8 cellular contexts compared by ENCODE assay signal in the genomic region with DNA sequence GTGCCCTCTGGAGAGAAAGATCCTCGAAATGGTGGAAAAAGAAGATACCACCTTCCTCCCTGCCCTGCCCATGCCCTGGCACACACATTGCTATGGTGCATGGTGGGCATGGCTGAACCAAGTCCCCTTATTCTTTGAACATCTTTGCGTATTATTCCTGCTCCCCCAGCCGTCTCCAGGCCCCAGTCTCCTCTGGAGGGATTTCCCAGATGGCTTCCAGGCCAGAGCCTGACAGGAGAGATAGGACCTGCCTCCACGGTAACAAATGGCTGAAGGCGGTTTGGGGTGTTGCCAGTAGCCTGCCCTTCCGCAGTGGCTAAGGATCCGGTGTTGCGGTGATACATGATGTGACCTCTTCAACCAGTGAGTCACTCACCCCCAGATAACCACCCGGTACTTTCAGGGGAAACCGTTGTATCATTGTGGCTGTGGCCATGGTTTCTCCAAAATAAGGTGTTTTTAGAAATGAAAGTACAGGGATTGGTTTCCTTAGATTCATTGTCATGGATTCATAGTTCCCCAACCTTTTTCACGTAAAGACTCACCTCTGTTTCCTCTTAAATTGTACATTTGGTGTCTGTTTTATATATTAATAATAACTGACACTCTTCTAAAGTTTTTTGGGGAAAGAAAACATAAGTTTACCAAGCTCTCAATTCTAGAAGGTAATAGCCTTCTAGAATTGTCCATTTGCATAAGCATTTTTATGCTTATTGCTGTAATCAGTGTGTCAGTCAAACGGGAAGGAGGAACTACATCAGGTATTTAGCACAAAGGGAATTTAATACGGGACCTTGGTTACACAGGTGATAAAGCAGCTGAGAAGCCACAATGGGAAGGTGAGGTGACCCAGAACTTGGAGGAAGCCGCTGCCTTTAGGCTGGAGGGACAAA. TPM values are rescaled to one million over a fixed set of nuclear protein-coding genes. Genes with fewer than 3 reads are reported as not detected.
DNase-seq lines count a peak whose midpoint lies in the region; ATAC-seq, FAIRE-seq and TF ChIP-seq lines count a peak whose summit lies in the region.

No MANE protein-coding gene starts in this region.

- intact Hi-C loops in GM12878 (cut with micrococcal nuclease; ENCODE audit: unreplicated experiment): loop anchor here (1.0 kb wide), 1 partner anchor 11 kb away; no protein-coding TSS in a partner anchor

- peak; percentile 85 to 98 for TF ChIP-seq EP300 in GM12878 (IDR thresholded peaks at IDR 0.05; ENCODE audit: borderline replicate concordance in 1 of 2, control insufficient read depth in 1 of 2, low read depth in 2 of 2, low read length in 2 of 2)

- WGBS in GM12878 (ENCODE audit: insufficient coverage, insufficient replicate concordance, low lambda C conversion rate, missing lambda C conversion rate): 9% methylated on average over 14 of the region's 14 CpGs

- TF ChIP-seq RAD21 in GM12878 (IDR thresholded peaks at IDR 0.05; ENCODE audit: insufficient read depth, low read depth, low read length): no peak; the same call in 1 of the 2 replicates

- H3K27ac Mint-ChIP-seq in memory B cell: peak overlapping the region; percentile 97

- POLR2A ChIA-PET in GM12878 (lab: Charles Lee): interaction anchor here (1.6 to 4.2 kb wide), 6 partner anchors 10 to 22 kb away, joined by 4 to 32 read pairs (median 7); no protein-coding TSS in a partner anchor

- H3K4me1 ChIP-seq in GM12878 (ENCODE audit: control insufficient read depth, insufficient read depth, low read length) (peaks cover 82% of the 10 kb centered on the region), subcutaneous abdominal adipose tissue (ENCODE audit: control insufficient read depth in 5 of 5, insufficient read depth in 5 of 5, low read length in 5 of 5) (peaks cover 4 to 64% (median 62%) of the 10 kb centered on the region in 5 donors)

- no peaks in the 10 kb centered on the region for H3K9me3 Mint-ChIP-seq in memory B cell

- H3K36me3 ChIP-seq in GM12878 (ENCODE audit: control insufficient read depth in 2 of 2, insufficient read depth in 2 of 2, low read length in 1 of 2) (peaks cover 9 to 27% of the 10 kb centered on the region in 2 experiments; a peak in 3 of 4 replicates), subcutaneous abdominal adipose tissue (ENCODE audit: control insufficient read depth in 5 of 5, insufficient read depth in 5 of 5, low read length in 5 of 5) (peaks cover 3 to 20% (median 12%) of the 10 kb centered on the region in 5 donors)

- no TSS peak for BruUV-seq in GM12878 (replicated peaks; lab: Mats Ljungman, UMichigan)

- TF ChIP-seq POLR2A in GM12878 (IDR thresholded peaks at IDR 0.05; ENCODE audit: low read depth, low read length): peak; percentile 41; the same call in 1 of the 2 replicates

- SMC1A ChIA-PET in GM12878 (lab: Charles Lee; ENCODE audit: uncharacterized antibody, unreplicated experiment): interaction anchor here (0.7 to 4.6 kb wide), 14 partner anchors 9 to 87 kb away, joined by 3 to 61 read pairs (median 4); no protein-coding TSS in a partner anchor

- peak; percentile 64 for DNase-seq in AG08395 (ENCODE audit: low spot score)
- peak in 4 of 5 donors; percentile 48 to 90 (median 60) for DNase-seq in T-helper 1 cell
- DNase-seq in GM12878 (ENCODE audit: low read depth, low spot score): peak; percentile 80
- DNase-seq in memory B cell (ENCODE audit: low spot score in 2 of 2): peak in 1 of 2 donors; percentile 59
- no peak for DNase-seq in NCI-H1417 (lab: John Stamatoyannopoulos, UW)

- H3K9me3 ChIP-seq in GM12878 (replicated peaks; ENCODE audit: control insufficient read depth, insufficient read depth, low read length) (no peaks in the 10 kb centered on the region), subcutaneous abdominal adipose tissue (ENCODE audit: control insufficient read depth in 5 of 5, low read length in 5 of 5) (no peaks in the 10 kb centered on the region)

- ATAC-seq in GM19372 (IDR thresholded peaks at IDR 0.05; ENCODE audit: low read depth, unreplicated experiment) (peak; percentile 75), HG03520 (IDR thresholded peaks at IDR 0.05; ENCODE audit: unreplicated experiment) (peak; percentile 63), GM12878 (peak; percentile 86), memory B cell (ENCODE audit: low read depth) (peak; percentile 71)

- FAIRE-seq in GM12878 (lab: Jason Lieb, UNC): peak; percentile 77

- in situ Hi-C loops in GM12878 (cut with MboI): loop anchor here (25.0 kb wide), 1 partner anchor 1304 kb away; the partner anchor contains the start of gene DENND4A

- CTCF ChIA-PET in GM12878 (lab: Yijun Ruan, JAX): interaction anchor here (0.8 to 2.6 kb wide), 4 partner anchors 8 to 59 kb away, joined by 3 to 11 read pairs (median 5); no protein-coding TSS in a partner anchor

- H3K36me3 Mint-ChIP-seq in memory B cell: peaks cover 2% of the 10 kb centered on the region

- H2AFZ ChIP-seq in GM12878 (ENCODE audit: control insufficient read depth, low read depth, low read length): no peak overlapping the region

- H3K9ac ChIP-seq in GM12878 (ENCODE audit: control insufficient read depth, insufficient read depth, low read length): peak overlapping the region; percentile 39; the same call in 1 of the 2 replicates
- H3K9ac ChIP-seq in subcutaneous abdominal adipose tissue (ENCODE audit: low read length in 5 of 5): no peak overlapping the region

- H3K79me2 ChIP-seq in GM12878 (ENCODE audit: control insufficient read depth, insufficient read depth, low read length): peaks cover 88% of the 10 kb centered on the region

- no peaks in the 10 kb centered on the region for H3K27me3 Mint-ChIP-seq in memory B cell

- RAD21 ChIA-PET in GM12878 (lab: Charles Lee; ENCODE audit: unreplicated experiment): interaction anchor here (0.6 to 10.3 kb wide), 9 partner anchors 9 to 60 kb away, joined by 3 to 77 read pairs (median 5); no protein-coding TSS in a partner anchor

- H3K4me2 ChIP-seq in GM12878 (ENCODE audit: control insufficient read depth, insufficient read depth): peak overlapping the region; percentile 84

- no peaks in the 10 kb centered on the region for H3K27me3 ChIP-seq in GM12878 (replicated peaks in 1 of 2; ENCODE audit: control insufficient read depth in 2 of 2, insufficient read depth in 2 of 2, low read length in 1 of 2)
- H3K27me3 ChIP-seq in subcutaneous abdominal adipose tissue (ENCODE audit: control insufficient read depth in 5 of 5, insufficient read depth in 4 of 5, low read length in 5 of 5): no peaks in the 10 kb centered on the region

- no peak for TF ChIP-seq CTCF in GM12878 (IDR thresholded peaks at IDR 0.05 in 2 of 3, conservative IDR thresholded peaks at IDR 0.05 in 1 of 3; ENCODE audit: control insufficient read depth in 2 of 3, extremely low read depth in 1 of 3, insufficient read depth in 1 of 3, low read depth in 3 of 3, low read length in 3 of 3)

- H4K20me1 ChIP-seq in GM12878 (ENCODE audit: control insufficient read depth, insufficient read depth): no peaks in the 10 kb centered on the region

- H3K4me3 ChIP-seq in GM12878 (peak overlapping the region; percentile 33; the same call in 1 of the 2 replicates), subcutaneous abdominal adipose tissue (ENCODE audit: low read depth in 1 of 5, low read length in 5 of 5) (no peak overlapping the region)

- H3K4me3 Mint-ChIP-seq in memory B cell: peak overlapping the region; percentile 73

- H3K27ac ChIP-seq in GM12878 (ENCODE audit: control insufficient read depth, insufficient read depth): peak overlapping the region; percentile 57
- H3K27ac ChIP-seq in subcutaneous abdominal adipose tissue (ENCODE audit: low read depth, low read length): peak overlapping the region; percentile 57

- peaks cover 75% of the 10 kb centered on the region for H3K4me1 Mint-ChIP-seq in memory B cell

TF ChIP-seq in GM12878, 131 proteins besides CTCF, POLR2A, EP300 and RAD21 (continues in another document):
- TF ChIP-seq EED (IDR thresholded peaks at IDR 0.05; ENCODE audit: low read depth) (peak; percentile 100), CHD2 (IDR thresholded peaks at IDR 0.05; ENCODE audit: borderline replicate concordance, low read depth, low read length) (peak; percentile 76; the same call in 1 of the 2 replicates), SKIL (IDR thresholded peaks at IDR 0.05; ENCODE audit: low read depth, poor library complexity, severe bottlenecking) (peak; percentile 85)

RNA-seq across cellular contexts. Expression of gene SMAD3, which starts 25.9 kb away (rescaled TPM):
- 119 and 128 TPM in 2 replicates for total RNA-seq in GM12878 (2013; cell fraction: nucleolus; rRNA removed)
- total RNA-seq in GM12878 (2014; rRNA removed): 12.2 and 15.6 TPM in 2 replicates
- total RNA-seq in GM12878 (2014; rRNA removed; fragmentation: Illumina TruSeq; extraction: Trizol): 11.7 and 13.3 TPM in 2 replicates
- 39.9 and 40.0 TPM in 2 replicates for total RNA-seq in GM12878 (2021)
- polyA plus RNA-seq in GM12878 (2011; ENCODE audit: low read depth): 17.0 TPM
- 15.0 and 28.2 TPM in 2 replicates for polyA plus RNA-seq in GM12878 (2011; rRNA removed)
- polyA plus RNA-seq in GM12878 (2011; cell fraction: cytosol; rRNA removed): 21.5 and 22.5 TPM in 2 replicates
- polyA plus RNA-seq in GM12878 (2011; cell fraction: nucleus; rRNA removed): 85.6 and 92.9 TPM in 2 replicates
- polyA plus RNA-seq in GM12878 (2012): 41.6 and 42.7 TPM in 2 replicates
- 31.9 and 43.2 TPM in 2 replicates for polyA plus RNA-seq in GM12878 (2014; fragmentation: Illumina TruSeq; extraction: Trizol)
- 1 to 10 TPM; 5.6 to 6.6 TPM for polyA plus RNA-seq in GM12878 (2014; fragmentation: Nextera tagmentation; extraction: Ambion mirVana)
- polyA plus RNA-seq in GM12878 (2014; rRNA removed): 22.4 and 27.7 TPM in 2 replicates
- polyA plus RNA-seq in GM12878 (2016; fragmentation: Nextera tagmentation; extraction: Ambion mirVana): 10 to 100 TPM in 1 of 2 experiments, 1 to 10 TPM in 1; 8.0 to 18.7 TPM
- 23.3 and 26.4 TPM in 2 replicates for polyA minus RNA-seq in GM12878 (2011; rRNA and poly(A)+ RNA removed)
- polyA minus RNA-seq in GM12878 (2011; cell fraction: cytosol; rRNA and poly(A)+ RNA removed): 11.1 and 14.3 TPM in 2 replicates
- polyA minus RNA-seq in GM12878 (2011; cell fraction: nucleus; rRNA and poly(A)+ RNA removed): 17.3 and 26.6 TPM in 2 replicates

Comparison
In these comparisons a context has a peak if more than half of its experiments do, and no peak if none do; other contexts are left out.
1. DNase-seq: peak in AG08395 (single experiment), T-helper 1 cell (4 of 5) and GM12878 (single experiment); none in NCI-H1417 (0 of 3).
2. Peak in every context shown above with its lines, with median percentiles within 50 percentile points of each other: ATAC-seq.